In genomic region chr5:157855404-157855994, GRCh38 we compare ENCODE assay signal across 8 cellular contexts. TPM values are rescaled to one million over a fixed set of nuclear protein-coding genes. Genes with fewer than 3 reads are reported as not detected.
DNase-seq lines count a peak whose midpoint lies in the region; ATAC-seq and TF ChIP-seq lines count a peak whose summit lies in the region.

No MANE protein-coding gene starts in this region.

- no peak overlapping the region for H3K27ac ChIP-seq in smooth muscle cell (ENCODE audit: low read depth)

- H3K4me2 ChIP-seq in smooth muscle cell, result no peak overlapping the region

- peak; percentile 73 for TF ChIP-seq CTCF in AG09319 (IDR thresholded peaks at IDR 0.05; ENCODE audit: low read depth, low read length)
- peak; percentile 62 for TF ChIP-seq CTCF in smooth muscle cell (IDR thresholded peaks at IDR 0.05; ENCODE audit: borderline replicate concordance, insufficient read depth, poor library complexity, severe bottlenecking)

- no peak overlapping the region for H3K4me3 ChIP-seq in smooth muscle cell

- H4K20me1 ChIP-seq in smooth muscle cell (ENCODE audit: low read depth), result peaks cover 80% of the 10 kb centered on the region

- no peak for ATAC-seq in HG02678 (IDR thresholded peaks at IDR 0.05; ENCODE audit: unreplicated experiment)

- DNase-seq in AG09319 (ENCODE audit: extremely low read depth, low read depth), result peak; percentile 32
- DNase-seq in GF-D8 (lab: John Stamatoyannopoulos, UW), result peak; percentile 12
- peak; percentile 13 for DNase-seq in NCI-H446 treated with DMSO at 0.1 percent for 48 hours (lab: John Stamatoyannopoulos, UW)
- DNase-seq in amniotic stem cell (lab: John Stamatoyannopoulos, UW), result peak; percentile 14
- DNase-seq in hepatic stellate cell (ENCODE audit: low spot score), result peak; percentile 70
- DNase-seq in smooth muscle cell (lab: John Stamatoyannopoulos, UW; ENCODE audit: unreplicated experiment), result no peak
- DNase-seq in T-helper 1 cell, result no peak

- H3K79me2 ChIP-seq in smooth muscle cell (ENCODE audit: low read depth), result peaks cover 87% of the 10 kb centered on the region

- WGBS in smooth muscle cell (ENCODE audit: low lambda C conversion rate), result 64% methylated on average over 10 of the region's 10 CpGs

- no peaks in the 10 kb centered on the region for H3F3A ChIP-seq in smooth muscle cell (ENCODE audit: low read depth)

- no peaks in the 10 kb centered on the region for H3K27me3 ChIP-seq in smooth muscle cell (ENCODE audit: low read depth)

- H3K36me3 ChIP-seq in smooth muscle cell (ENCODE audit: low read depth), result no peaks in the 10 kb centered on the region

- no peak overlapping the region for H3K9ac ChIP-seq in smooth muscle cell (ENCODE audit: low read depth)

- no peak overlapping the region for H2AFZ ChIP-seq in smooth muscle cell (ENCODE audit: low read depth)

- H3K9me3 ChIP-seq in smooth muscle cell (replicated peaks; ENCODE audit: low read depth), result no peaks in the 10 kb centered on the region

- H3K4me1 ChIP-seq in smooth muscle cell (ENCODE audit: low read depth), result peaks cover 9% of the 10 kb centered on the region

RNA-seq across cellular contexts. Expression of gene CLINT1, which starts 3.4 kb away (rescaled TPM):
- 83.9 and 102 TPM in 2 replicates for total RNA-seq in smooth muscle cell
- polyA plus RNA-seq in smooth muscle cell, result 61.4 and 63.5 TPM in 2 replicates

Comparison
In these comparisons a context has a peak if more than half of its experiments do, and no peak if none do; other contexts are left out.
1. DNase-seq: peak in AG09319 (single experiment), GF-D8 (single experiment), NCI-H446 treated with DMSO at 0.1 percent for 48 hours (single experiment), amniotic stem cell (single experiment) and hepatic stellate cell (single experiment); none in smooth muscle cell (single experiment) and T-helper 1 cell (0 of 5).